8 cellular contexts compared by ENCODE assay signal in the genomic region with DNA sequence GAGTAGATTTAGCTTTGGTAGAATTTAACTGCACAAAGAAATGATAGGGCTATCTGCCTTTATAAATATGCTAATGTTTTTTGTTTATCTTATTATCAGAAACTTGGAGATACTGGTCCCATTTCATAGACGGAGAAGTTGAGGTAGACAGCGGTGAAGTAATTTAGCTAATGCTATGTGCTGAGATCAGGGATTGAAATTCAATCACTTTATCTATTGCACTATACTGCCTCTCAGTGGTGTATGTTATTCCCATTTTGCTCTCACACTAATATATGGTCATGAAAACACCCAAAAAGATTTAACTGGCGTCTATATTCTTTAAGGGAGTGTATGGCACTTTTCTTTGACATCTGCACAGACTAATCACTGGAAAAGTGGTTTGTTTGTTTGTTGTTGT.
DNase-seq lines count a peak whose midpoint lies in the region; TF ChIP-seq lines count a peak whose summit lies in the region.

No MANE protein-coding gene starts in this region.

- TF ChIP-seq CTCF in brain (conservative IDR thresholded peaks at IDR 0.05) (peak; percentile 38 to 61), coronary artery (IDR thresholded peaks at IDR 0.05) (no peak)

- H3K4me1 Mint-ChIP-seq in brain: peaks cover 11% of the 10 kb centered on the region
- H3K4me1 Mint-ChIP-seq in activated naive CD8-positive, alpha-beta T cell treated with anti-CD3 and anti-CD28 coated beads for 36 hours: no peaks in the 10 kb centered on the region

- no peak overlapping the region for H3K23ac ChIP-seq in mesendoderm (ENCODE audit: low read length)

- H2AK5ac ChIP-seq in mesendoderm (ENCODE audit: low read length): no peak overlapping the region

- H3K4me3 ChIP-seq in mesendoderm (ENCODE audit: low read length) (no peak overlapping the region), coronary artery (no peak overlapping the region)

- no peaks in the 10 kb centered on the region for H3K36me3 ChIP-seq in mesendoderm (ENCODE audit: control insufficient read depth, insufficient read depth, low read length)

- H3K4me3 Mint-ChIP-seq in brain: no peak overlapping the region
- no peak overlapping the region for H3K4me3 Mint-ChIP-seq in activated naive CD8-positive, alpha-beta T cell treated with anti-CD3 and anti-CD28 coated beads for 36 hours

- no peaks in the 10 kb centered on the region for H3K79me2 ChIP-seq in mesendoderm (ENCODE audit: control insufficient read depth, insufficient read depth, low read length)

- DNase-seq in EH (ENCODE audit: low read depth) (peak; percentile 27), LHCN-M2 (ENCODE audit: low read depth) (peak; percentile 17), mesendoderm (peak; percentile 64), coronary artery (ENCODE audit: low spot score) (no peak), NCI-H1930 (lab: John Stamatoyannopoulos, UW) (no peak)
- no peak for DNase-seq in activated naive CD8-positive, alpha-beta T cell treated with anti-CD3 and anti-CD28 coated beads for 36 hours
- DNase-seq in activated CD4-positive, alpha-beta T cell treated with anti-CD3 and anti-CD28 coated beads for 1 hour: no peak

- H3K27ac Mint-ChIP-seq in brain: peak overlapping the region in 1 of 5 experiments; percentile 64
- H3K27ac Mint-ChIP-seq in activated naive CD8-positive, alpha-beta T cell treated with anti-CD3 and anti-CD28 coated beads for 36 hours: no peak overlapping the region

- no peaks in the 10 kb centered on the region for H3K79me1 ChIP-seq in mesendoderm (ENCODE audit: low read length)

- peaks cover 14% of the 10 kb centered on the region for H3K4me1 ChIP-seq in mesendoderm (ENCODE audit: control insufficient read depth, low read depth, low read length)

- H3K4ac ChIP-seq in mesendoderm (ENCODE audit: low read depth, low read length): no peak overlapping the region

- no peak overlapping the region for H4K8ac ChIP-seq in mesendoderm (ENCODE audit: low read depth, low read length)

- H3K27ac ChIP-seq in mesendoderm (ENCODE audit: low read depth, low read length) (no peak overlapping the region), coronary artery (no peak overlapping the region)

- no CpG with 5 or more reads among the region's 3 CpGs for WGBS in mesendoderm (ENCODE audit: extremely low coverage, insufficient coverage, low lambda C conversion rate)

- H4K5ac ChIP-seq in mesendoderm (ENCODE audit: low read length): no peak overlapping the region

- no peak overlapping the region for H3K18ac ChIP-seq in mesendoderm (ENCODE audit: low read length)

- H3K9ac ChIP-seq in mesendoderm (ENCODE audit: low read length): no peak overlapping the region

- no peak overlapping the region for H3K4me2 ChIP-seq in mesendoderm (ENCODE audit: low read length)

- H2BK120ac ChIP-seq in mesendoderm (ENCODE audit: low read depth, low read length): no peak overlapping the region

- no peak overlapping the region for H3K56ac ChIP-seq in mesendoderm (ENCODE audit: low read length)

- no peaks in the 10 kb centered on the region for H3K9me3 Mint-ChIP-seq in brain
- peaks cover 3% of the 10 kb centered on the region for H3K9me3 Mint-ChIP-seq in activated naive CD8-positive, alpha-beta T cell treated with anti-CD3 and anti-CD28 coated beads for 36 hours

- H3K36me3 Mint-ChIP-seq in brain: no peaks in the 10 kb centered on the region
- H3K36me3 Mint-ChIP-seq in activated naive CD8-positive, alpha-beta T cell treated with anti-CD3 and anti-CD28 coated beads for 36 hours: no peaks in the 10 kb centered on the region

- H2BK15ac ChIP-seq in mesendoderm (replicated peaks; ENCODE audit: low read depth): no peak overlapping the region

- no peak overlapping the region for H2BK5ac ChIP-seq in mesendoderm (ENCODE audit: low read length)

- no peaks in the 10 kb centered on the region for H3K27me3 Mint-ChIP-seq in brain
- H3K27me3 Mint-ChIP-seq in activated naive CD8-positive, alpha-beta T cell treated with anti-CD3 and anti-CD28 coated beads for 36 hours: peaks cover 5% of the 10 kb centered on the region

- no peaks in the 10 kb centered on the region for H3K27me3 ChIP-seq in mesendoderm (ENCODE audit: insufficient read depth, low read length, poor library complexity)

Comparison
In these comparisons a context has a peak if more than half of its experiments do, and no peak if none do; other contexts are left out.
1. DNase-seq: peak in EH (single experiment), LHCN-M2 (single experiment) and mesendoderm (single experiment); none in coronary artery (single experiment), activated naive CD8-positive, alpha-beta T cell treated with anti-CD3 and anti-CD28 coated beads for 36 hours (single experiment), activated CD4-positive, alpha-beta T cell treated with anti-CD3 and anti-CD28 coated beads for 1 hour (single experiment) and NCI-H1930 (0 of 2).